ENCODE assay signal across 18 cellular contexts in the genomic region with DNA sequence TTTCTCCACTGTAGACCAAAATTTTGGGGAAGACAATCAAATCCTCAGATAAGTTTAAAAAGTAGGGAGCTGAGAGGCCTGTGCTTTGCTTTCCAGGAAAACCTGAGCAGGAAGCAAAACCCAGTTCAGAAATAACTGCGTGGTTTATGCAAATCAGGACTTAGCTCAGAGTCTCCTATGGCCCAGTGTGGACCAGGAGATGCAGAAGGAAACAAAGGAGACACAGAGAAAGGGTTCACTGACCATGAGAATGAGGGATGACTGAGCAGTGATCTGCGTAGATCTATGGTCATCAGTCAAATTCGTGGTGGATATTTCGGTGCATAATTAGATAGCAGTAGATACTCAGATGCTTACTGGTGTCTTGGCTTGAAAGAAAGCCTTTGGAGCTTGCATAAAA.
DNase-seq lines count a peak whose midpoint lies in the region; ATAC-seq, FAIRE-seq and TF ChIP-seq lines count a peak whose summit lies in the region.
"Had no signal": no experiment of that assay in that cellular context is flagged by ENCODE, and none has a peak within 500 bp of the region (broad histone marks: within the 10 kb centered on the region; RNA-seq: fewer than 3 reads in every experiment).

No MANE protein-coding gene starts in this region.

- H3K36me3 ChIP-seq in H1 (ENCODE audit: control insufficient read depth in 2 of 4, insufficient read depth in 4 of 4, low read length in 3 of 4) = no peaks in the 10 kb centered on the region

- POLR2A ChIA-PET in H1 (lab: Charles Lee; ENCODE audit: partially characterized antibody) = interaction anchor here (2.0 kb wide), 1 partner anchor 13 kb away, joined by 4 read pairs; no protein-coding TSS in a partner anchor

- peak overlapping the region; percentile 30 for H2BK120ac ChIP-seq in H1 (replicated peaks; ENCODE audit: low read depth, low read length)

- peaks cover 0 to 6% (median 0%) of the 10 kb centered on the region in 4 experiments; a peak in 1 of 7 replicates for H3K4me1 ChIP-seq in H1 (replicated peaks in 1 of 4; ENCODE audit: control insufficient read depth in 3 of 4, insufficient read depth in 4 of 4, low read length in 3 of 4)

- H3K79me2 ChIP-seq in H1 (ENCODE audit: control insufficient read depth in 1 of 2, insufficient read depth in 2 of 2, low read length in 2 of 2) = no peaks in the 10 kb centered on the region

- H3K27ac ChIP-seq in H1 (ENCODE audit: low read depth, low read length) = no peak overlapping the region

- H2BK15ac ChIP-seq in H1 (ENCODE audit: low read length) = no peak overlapping the region

- DNase-seq in GM12865 (ENCODE audit: low read depth) (peak; percentile 15), NAMALWA (ENCODE audit: low spot score) (peak; percentile 9), H1 (ENCODE audit: low read depth in 1 of 2, low spot score in 2 of 2) (no peak), NOMO-1 treated with DMSO at 0.1 percent for 48 hours (lab: John Stamatoyannopoulos, UW; ENCODE audit: unreplicated experiment) (no peak), Right ventricle myocardium superior (no peak)
- no peak for DNase-seq in stimulated activated CD4-positive, alpha-beta T cell treated with anti-CD3 and anti-CD28 coated beads, Interleukin-1b, Interleukin-23, amount 100 ng/mL, for 48 hours
- DNase-seq: ACHN; CD4-positive, alpha-beta memory T cell; H9; NCI-H1436 treated with DMSO at 0.1 percent for 48 hours; NCI-H2081; NCI-H524 treated with DMSO at 0.1 percent for 48 hours; SIG-M5; T1000 had no signal

- TF ChIP-seq CTCF in GM12865 (IDR thresholded peaks at IDR 0.05; ENCODE audit: insufficient read depth, low read depth, low read length, missing control alignments) (no peak), H1 (IDR thresholded peaks at IDR 0.05; ENCODE audit: control extremely low read depth in 1 of 3, insufficient read depth in 1 of 3, low read depth in 1 of 3, low read length in 3 of 3) (no peak)

- no peak overlapping the region for H3K4me3 ChIP-seq in GM12865 (ENCODE audit: low read depth, low read length)
- no peak overlapping the region for H3K4me3 ChIP-seq in H1 (ENCODE audit: extremely low read depth in 1 of 4, insufficient read depth in 2 of 4, low read depth in 3 of 4, low read length in 4 of 4)

- no peak overlapping the region for H3K9ac ChIP-seq in H1 (replicated peaks in 1 of 4; ENCODE audit: extremely low read depth in 1 of 4, low read depth in 3 of 4, low read length in 3 of 4)

- H3K79me1 ChIP-seq in H1 (ENCODE audit: low read depth, low read length) = no peaks in the 10 kb centered on the region

- H4K8ac ChIP-seq in H1 (ENCODE audit: extremely low read depth, insufficient read depth, low read length) = no peak overlapping the region

- no peaks in the 10 kb centered on the region for H3K9me3 ChIP-seq in H1 (ENCODE audit: insufficient read depth in 2 of 2, low read depth in 1 of 2, low read length in 1 of 2)

- no peak overlapping the region for H2AK5ac ChIP-seq in H1 (ENCODE audit: low read depth, low read length)

- intact Hi-C loops in Right ventricle myocardium superior (cut with DNase I) = no loop called here

- no peak overlapping the region for H3K4ac ChIP-seq in H1 (replicated peaks; ENCODE audit: insufficient read length, low read depth, low read length)

- 90% methylated on average over 4 of the region's 4 CpGs; no CpG with 5 or more reads in 1 of the 2 experiments for WGBS in H1 (ENCODE audit: extremely low coverage in 1 of 2, insufficient coverage in 1 of 2, insufficient read length in 1 of 2, insufficient replicate concordance in 2 of 2, low coverage in 1 of 2, low lambda C conversion rate in 2 of 2, missing lambda C conversion rate in 1 of 2), 2 experiments

- H3K18ac ChIP-seq in H1 (ENCODE audit: extremely low read depth, low read length) = 0 out of 2 replicates have a peak overlapping the region, but pooled peaks have one; percentile 1

- peak; percentile 55 for ATAC-seq in GM18511 (IDR thresholded peaks at IDR 0.05; ENCODE audit: unreplicated experiment)
- ATAC-seq in Right ventricle myocardium superior (ENCODE audit: poor library complexity) = no peak
- ATAC-seq in GM21717 (IDR thresholded peaks at IDR 0.05; ENCODE audit: unreplicated experiment) = no peak
- ATAC-seq: HepG2 had no signal

- no peaks in the 10 kb centered on the region for H3K23me2 ChIP-seq in H1 (ENCODE audit: low read depth, low read length)

- CTCF ChIA-PET in H1 (lab: Charles Lee; ENCODE audit: partially characterized antibody) = interaction anchor here (0.6 to 1.3 kb wide), 4 partner anchors 17 to 326 kb away, joined by 3 to 4 read pairs (median 4); no protein-coding TSS in a partner anchor

- no peak overlapping the region for H3K23ac ChIP-seq in H1 (ENCODE audit: insufficient read length)

- H4K20me1 ChIP-seq in H1 (replicated peaks in 1 of 2; ENCODE audit: control insufficient read depth in 1 of 2, insufficient read depth in 2 of 2, low read length in 2 of 2) = no peaks in the 10 kb centered on the region

- H3K4me2 ChIP-seq in H1 (ENCODE audit: insufficient read depth in 1 of 2, low read depth in 2 of 2, low read length in 2 of 2) = no peak overlapping the region; a peak in 1 of 4 replicates

- TF ChIP-seq RAD21 in H1 (IDR thresholded peaks at IDR 0.05 in 1 of 2, conservative IDR thresholded peaks at IDR 0.05 in 1 of 2; ENCODE audit: low read depth in 2 of 2, low read length in 2 of 2) = no peak

- H2AFZ ChIP-seq in H1 (ENCODE audit: low read length) = 0 out of 2 replicates have a peak overlapping the region, but pooled peaks have one; percentile 72

- peaks cover 0 to 1% (median 0%) of the 10 kb centered on the region in 4 experiments; a peak in 1 of 7 replicates for H3K27me3 ChIP-seq in H1 (replicated peaks in 1 of 4; ENCODE audit: control insufficient read depth in 3 of 4, extremely low read depth in 1 of 4, insufficient read depth in 3 of 4, low read length in 3 of 4)

- no peak overlapping the region for H3K56ac ChIP-seq in H1 (replicated peaks; ENCODE audit: insufficient read length, low read depth, low read length)

- no peak for TF ChIP-seq EP300 in H1 (IDR thresholded peaks at IDR 0.05; ENCODE audit: borderline replicate concordance in 1 of 2, low read depth in 2 of 2, low read length in 2 of 2)

- H4K91ac ChIP-seq in H1 (replicated peaks; ENCODE audit: insufficient read length, low read length) = no peak overlapping the region

- no peak overlapping the region; the same call in 1 of the 2 replicates for H2BK12ac ChIP-seq in H1 (ENCODE audit: low read depth, low read length)

- no peak overlapping the region for H3K14ac ChIP-seq in H1 (ENCODE audit: insufficient read length)

- H2BK20ac ChIP-seq in H1 (ENCODE audit: low read length) = no peak overlapping the region

- H2BK5ac ChIP-seq in H1 (ENCODE audit: low read depth, low read length) = no peak overlapping the region

- TF ChIP-seq POLR2A in H1 (IDR thresholded peaks at IDR 0.05; ENCODE audit: control extremely low read depth in 1 of 2, low read depth in 2 of 2, low read length in 2 of 2) = no peak

- no peak for FAIRE-seq in H1 (lab: Jason Lieb, UNC)
- FAIRE-seq: HepG2, RCC 7860 had no signal

- no peak overlapping the region for H4K5ac ChIP-seq in H1 (ENCODE audit: insufficient read length, low read depth, low read length)

TF ChIP-seq in H1, 55 proteins besides CTCF, POLR2A, EP300 and RAD21:
- TF ChIP-seq ZNF274 (IDR thresholded peaks at IDR 0.05; ENCODE audit: borderline replicate concordance, extremely low read depth, low read length) = no peak
- no peak for TF ChIP-seq E2F6 (IDR thresholded peaks at IDR 0.05)
- TF ChIP-seq TEAD4 (IDR thresholded peaks at IDR 0.05; ENCODE audit: low read depth, low read length) = no peak
- TF ChIP-seq BCL11A (IDR thresholded peaks at IDR 0.05; ENCODE audit: low read depth in 2 of 2, low read length in 2 of 2) = no peak
- TF ChIP-seq CEBPB (IDR thresholded peaks at IDR 0.05; ENCODE audit: low read depth, low read length) = no peak
- TF ChIP-seq CTBP2 (IDR thresholded peaks at IDR 0.05; ENCODE audit: borderline replicate concordance, insufficient read depth, insufficient read length, low read length) = no peak
- TF ChIP-seq BACH1 (IDR thresholded peaks at IDR 0.05; ENCODE audit: low read length) = no peak

Comparison
In these comparisons a context has a peak if more than half of its experiments do, and no peak if none do; other contexts are left out.
1. DNase-seq: peak in GM12865 (single experiment) and NAMALWA (single experiment); none in H1 (0 of 2), NOMO-1 treated with DMSO at 0.1 percent for 48 hours (single experiment), Right ventricle myocardium superior (single experiment) and stimulated activated CD4-positive, alpha-beta T cell treated with anti-CD3 and anti-CD28 coated beads, Interleukin-1b, Interleukin-23, amount 100 ng/mL, for 48 hours (single experiment).